Comparison of ENCODE assay signal across 1 cellular context in the genomic region with DNA sequence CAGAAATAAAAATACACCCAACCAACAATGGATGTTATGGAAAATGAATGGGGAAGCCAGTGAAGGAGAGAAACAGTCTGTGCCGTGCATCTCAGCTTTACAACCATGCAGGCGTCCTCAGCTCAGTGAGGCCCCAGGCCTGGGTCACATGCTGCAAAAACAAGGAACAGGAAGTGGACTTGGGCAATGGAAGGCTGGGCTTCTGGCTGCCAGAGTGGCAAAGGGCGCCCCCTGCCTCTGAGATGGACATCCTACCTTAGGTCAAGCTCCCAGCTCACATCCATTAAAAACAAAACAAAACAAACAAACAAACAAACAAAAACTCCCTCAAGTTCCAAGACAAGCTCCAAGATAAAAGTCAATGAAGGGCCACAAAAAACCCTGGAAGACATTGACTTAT.
TF ChIP-seq lines count a peak whose summit lies in the region.

No MANE protein-coding gene starts in this region.

TF ChIP-seq in K562, 482 proteins besides CTCF, POLR2A, EP300 and RAD21 (continued from another document):
- TF ChIP-seq, protein P1, sequence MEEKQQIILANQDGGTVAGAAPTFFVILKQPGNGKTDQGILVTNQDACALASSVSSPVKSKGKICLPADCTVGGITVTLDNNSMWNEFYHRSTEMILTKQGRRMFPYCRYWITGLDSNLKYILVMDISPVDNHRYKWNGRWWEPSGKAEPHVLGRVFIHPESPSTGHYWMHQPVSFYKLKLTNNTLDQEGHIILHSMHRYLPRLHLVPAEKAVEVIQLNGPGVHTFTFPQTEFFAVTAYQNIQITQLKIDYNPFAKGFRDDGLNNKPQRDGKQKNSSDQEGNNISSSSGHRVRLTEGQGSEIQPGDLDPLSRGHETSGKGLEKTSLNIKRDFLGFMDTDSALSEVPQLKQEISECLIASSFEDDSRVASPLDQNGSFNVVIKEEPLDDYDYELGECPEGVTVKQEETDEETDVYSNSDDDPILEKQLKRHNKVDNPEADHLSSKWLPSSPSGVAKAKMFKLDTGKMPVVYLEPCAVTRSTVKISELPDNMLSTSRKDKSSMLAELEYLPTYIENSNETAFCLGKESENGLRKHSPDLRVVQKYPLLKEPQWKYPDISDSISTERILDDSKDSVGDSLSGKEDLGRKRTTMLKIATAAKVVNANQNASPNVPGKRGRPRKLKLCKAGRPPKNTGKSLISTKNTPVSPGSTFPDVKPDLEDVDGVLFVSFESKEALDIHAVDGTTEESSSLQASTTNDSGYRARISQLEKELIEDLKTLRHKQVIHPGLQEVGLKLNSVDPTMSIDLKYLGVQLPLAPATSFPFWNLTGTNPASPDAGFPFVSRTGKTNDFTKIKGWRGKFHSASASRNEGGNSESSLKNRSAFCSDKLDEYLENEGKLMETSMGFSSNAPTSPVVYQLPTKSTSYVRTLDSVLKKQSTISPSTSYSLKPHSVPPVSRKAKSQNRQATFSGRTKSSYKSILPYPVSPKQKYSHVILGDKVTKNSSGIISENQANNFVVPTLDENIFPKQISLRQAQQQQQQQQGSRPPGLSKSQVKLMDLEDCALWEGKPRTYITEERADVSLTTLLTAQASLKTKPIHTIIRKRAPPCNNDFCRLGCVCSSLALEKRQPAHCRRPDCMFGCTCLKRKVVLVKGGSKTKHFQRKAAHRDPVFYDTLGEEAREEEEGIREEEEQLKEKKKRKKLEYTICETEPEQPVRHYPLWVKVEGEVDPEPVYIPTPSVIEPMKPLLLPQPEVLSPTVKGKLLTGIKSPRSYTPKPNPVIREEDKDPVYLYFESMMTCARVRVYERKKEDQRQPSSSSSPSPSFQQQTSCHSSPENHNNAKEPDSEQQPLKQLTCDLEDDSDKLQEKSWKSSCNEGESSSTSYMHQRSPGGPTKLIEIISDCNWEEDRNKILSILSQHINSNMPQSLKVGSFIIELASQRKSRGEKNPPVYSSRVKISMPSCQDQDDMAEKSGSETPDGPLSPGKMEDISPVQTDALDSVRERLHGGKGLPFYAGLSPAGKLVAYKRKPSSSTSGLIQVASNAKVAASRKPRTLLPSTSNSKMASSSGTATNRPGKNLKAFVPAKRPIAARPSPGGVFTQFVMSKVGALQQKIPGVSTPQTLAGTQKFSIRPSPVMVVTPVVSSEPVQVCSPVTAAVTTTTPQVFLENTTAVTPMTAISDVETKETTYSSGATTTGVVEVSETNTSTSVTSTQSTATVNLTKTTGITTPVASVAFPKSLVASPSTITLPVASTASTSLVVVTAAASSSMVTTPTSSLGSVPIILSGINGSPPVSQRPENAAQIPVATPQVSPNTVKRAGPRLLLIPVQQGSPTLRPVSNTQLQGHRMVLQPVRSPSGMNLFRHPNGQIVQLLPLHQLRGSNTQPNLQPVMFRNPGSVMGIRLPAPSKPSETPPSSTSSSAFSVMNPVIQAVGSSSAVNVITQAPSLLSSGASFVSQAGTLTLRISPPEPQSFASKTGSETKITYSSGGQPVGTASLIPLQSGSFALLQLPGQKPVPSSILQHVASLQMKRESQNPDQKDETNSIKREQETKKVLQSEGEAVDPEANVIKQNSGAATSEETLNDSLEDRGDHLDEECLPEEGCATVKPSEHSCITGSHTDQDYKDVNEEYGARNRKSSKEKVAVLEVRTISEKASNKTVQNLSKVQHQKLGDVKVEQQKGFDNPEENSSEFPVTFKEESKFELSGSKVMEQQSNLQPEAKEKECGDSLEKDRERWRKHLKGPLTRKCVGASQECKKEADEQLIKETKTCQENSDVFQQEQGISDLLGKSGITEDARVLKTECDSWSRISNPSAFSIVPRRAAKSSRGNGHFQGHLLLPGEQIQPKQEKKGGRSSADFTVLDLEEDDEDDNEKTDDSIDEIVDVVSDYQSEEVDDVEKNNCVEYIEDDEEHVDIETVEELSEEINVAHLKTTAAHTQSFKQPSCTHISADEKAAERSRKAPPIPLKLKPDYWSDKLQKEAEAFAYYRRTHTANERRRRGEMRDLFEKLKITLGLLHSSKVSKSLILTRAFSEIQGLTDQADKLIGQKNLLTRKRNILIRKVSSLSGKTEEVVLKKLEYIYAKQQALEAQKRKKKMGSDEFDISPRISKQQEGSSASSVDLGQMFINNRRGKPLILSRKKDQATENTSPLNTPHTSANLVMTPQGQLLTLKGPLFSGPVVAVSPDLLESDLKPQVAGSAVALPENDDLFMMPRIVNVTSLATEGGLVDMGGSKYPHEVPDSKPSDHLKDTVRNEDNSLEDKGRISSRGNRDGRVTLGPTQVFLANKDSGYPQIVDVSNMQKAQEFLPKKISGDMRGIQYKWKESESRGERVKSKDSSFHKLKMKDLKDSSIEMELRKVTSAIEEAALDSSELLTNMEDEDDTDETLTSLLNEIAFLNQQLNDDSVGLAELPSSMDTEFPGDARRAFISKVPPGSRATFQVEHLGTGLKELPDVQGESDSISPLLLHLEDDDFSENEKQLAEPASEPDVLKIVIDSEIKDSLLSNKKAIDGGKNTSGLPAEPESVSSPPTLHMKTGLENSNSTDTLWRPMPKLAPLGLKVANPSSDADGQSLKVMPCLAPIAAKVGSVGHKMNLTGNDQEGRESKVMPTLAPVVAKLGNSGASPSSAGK (IDR thresholded peaks at IDR 0.05), result peak; percentile 47; the same call in 1 of the 2 replicates
- TF ChIP-seq CBFB (CRISPR knock-in tag; IDR thresholded peaks at IDR 0.05), result no peak
